8 cellular contexts compared by ENCODE assay signal in the genomic region with DNA sequence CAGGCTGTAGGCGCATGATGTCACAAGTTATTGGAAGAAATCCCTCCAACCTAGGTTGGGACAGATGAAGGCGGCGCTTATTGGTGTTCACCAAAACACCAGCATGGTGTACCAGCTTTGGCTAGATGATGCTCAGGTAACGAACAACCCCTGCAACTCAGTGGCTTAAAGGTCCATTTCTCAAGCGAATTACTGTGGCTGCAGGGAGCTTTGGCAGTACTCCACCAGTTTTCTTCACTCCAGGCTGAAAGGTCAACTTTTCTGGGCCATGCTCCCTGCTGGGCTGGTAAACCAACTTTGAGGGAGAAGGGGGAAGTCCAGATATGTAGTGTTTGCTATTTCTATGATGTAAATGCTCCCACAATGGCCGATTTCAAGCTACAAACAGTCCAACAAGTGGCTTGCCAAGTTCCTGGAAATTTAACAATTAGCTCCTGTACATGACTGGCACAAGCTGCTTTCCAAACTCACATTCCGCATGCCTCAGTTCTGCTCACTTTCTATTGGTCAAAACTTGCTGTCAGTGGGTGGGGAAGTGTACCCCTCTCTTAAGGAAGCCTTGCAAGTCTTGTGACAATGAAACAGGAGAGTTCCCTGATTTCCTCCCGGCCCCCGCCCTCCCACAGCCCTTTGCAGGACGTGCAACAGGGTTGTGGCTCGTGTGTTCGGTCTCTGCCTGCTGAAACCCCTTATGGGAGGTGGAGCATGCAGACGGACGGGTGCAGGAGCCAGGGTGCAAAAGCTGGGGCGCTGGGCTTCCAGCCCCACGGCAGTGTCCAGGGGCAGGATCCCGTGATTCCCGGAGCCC. TPM values are rescaled to one million over a fixed set of nuclear protein-coding genes. Genes with fewer than 3 reads are reported as not detected.
DNase-seq lines count a peak whose midpoint lies in the region; ATAC-seq and TF ChIP-seq lines count a peak whose summit lies in the region.

No MANE protein-coding gene starts in this region.

- TF ChIP-seq CTCF in upper lobe of right lung (IDR thresholded peaks at IDR 0.05), result no peak

- H3K4me3 ChIP-seq in endocrine pancreas (ENCODE audit: control insufficient read depth, insufficient read depth, low read length) (peak overlapping the region; percentile 86), mesodermal cell (ENCODE audit: extremely low read depth, insufficient read depth, low read length, poor library complexity, severe bottlenecking) (peak overlapping the region; percentile 67), upper lobe of right lung (peak overlapping the region; percentile 70)

- H3K4me1 ChIP-seq in endocrine pancreas (ENCODE audit: control insufficient read depth, insufficient read depth, low read length) (peaks cover 7% of the 10 kb centered on the region), mesodermal cell (ENCODE audit: control insufficient read depth, insufficient read depth, low read length, poor library complexity, severe bottlenecking) (peaks cover 4% of the 10 kb centered on the region), upper lobe of right lung (peaks cover 17% of the 10 kb centered on the region)

- no peak for DNase-seq in activated CD4-positive, CD25-positive, alpha-beta regulatory T cell (lab: John Stamatoyannopoulos, UW)
- DNase-seq in upper lobe of right lung (peak; percentile 86), OCI-M1 (lab: John Stamatoyannopoulos, UW) (no peak)

- peak overlapping the region; percentile 93 for H3K27ac ChIP-seq in mesodermal cell (ENCODE audit: low read depth, low read length, severe bottlenecking)
- H3K27ac ChIP-seq in upper lobe of right lung, result peak overlapping the region; percentile 93

- WGBS in mesodermal cell (ENCODE audit: insufficient coverage in 2 of 2), 2 experiments, result 77 to 82% methylated on average over 16 to 18 of the region's 18 CpGs

- intact Hi-C loops in upper lobe of right lung (cut with DNase I), result no loop called here

- ATAC-seq in activated CD4-positive, CD25-positive, alpha-beta regulatory T cell treated with anti-CD3 and anti-CD28 coated beads, Interleukin-2, amount 50 U/mL, for 24 hours, result peak; percentile 9 to 22
- peak; percentile 79 for ATAC-seq in upper lobe of right lung
- no peak for ATAC-seq in GM19467 (IDR thresholded peaks at IDR 0.05; ENCODE audit: unreplicated experiment)

- H3K9ac ChIP-seq in endocrine pancreas (ENCODE audit: control insufficient read depth, insufficient read depth, low read length), result peak overlapping the region; percentile 58

- H3K9me3 ChIP-seq in endocrine pancreas (ENCODE audit: control insufficient read depth, low read length) (no peaks in the 10 kb centered on the region), mesodermal cell (ENCODE audit: control insufficient read depth, low read length) (peaks cover 5% of the 10 kb centered on the region), upper lobe of right lung (no peaks in the 10 kb centered on the region)

- no peaks in the 10 kb centered on the region for H3K27me3 ChIP-seq in endocrine pancreas (ENCODE audit: control insufficient read depth, insufficient read depth, low read length)
- no peaks in the 10 kb centered on the region for H3K27me3 ChIP-seq in upper lobe of right lung

- H3K36me3 ChIP-seq in endocrine pancreas (ENCODE audit: control insufficient read depth, insufficient read depth, low read length) (peaks cover 4% of the 10 kb centered on the region), mesodermal cell (ENCODE audit: control insufficient read depth, insufficient read depth, low read length) (no peaks in the 10 kb centered on the region), upper lobe of right lung (no peaks in the 10 kb centered on the region)

TF ChIP-seq in PFSK-1, 5 proteins besides CTCF, POLR2A, EP300 and RAD21:
- TF ChIP-seq TAF1 (IDR thresholded peaks at IDR 0.05; ENCODE audit: borderline replicate concordance, insufficient read depth, low read length) (0 out of 2 replicates have a peak, but pooled peaks have one; percentile 12), SIN3A (IDR thresholded peaks at IDR 0.05; ENCODE audit: borderline replicate concordance, insufficient read depth, low read length) (no peak), FOXP2 (optimal IDR thresholded peaks at IDR 0.05; ENCODE audit: borderline replicate concordance, extremely low read depth, extremely low read length, insufficient read depth) (no peak), POLR2AphosphoS5 (IDR thresholded peaks at IDR 0.05; ENCODE audit: low read depth, low read length) (0 out of 2 replicates have a peak, but pooled peaks have one; percentile 14)
- TF ChIP-seq, protein P1, sequence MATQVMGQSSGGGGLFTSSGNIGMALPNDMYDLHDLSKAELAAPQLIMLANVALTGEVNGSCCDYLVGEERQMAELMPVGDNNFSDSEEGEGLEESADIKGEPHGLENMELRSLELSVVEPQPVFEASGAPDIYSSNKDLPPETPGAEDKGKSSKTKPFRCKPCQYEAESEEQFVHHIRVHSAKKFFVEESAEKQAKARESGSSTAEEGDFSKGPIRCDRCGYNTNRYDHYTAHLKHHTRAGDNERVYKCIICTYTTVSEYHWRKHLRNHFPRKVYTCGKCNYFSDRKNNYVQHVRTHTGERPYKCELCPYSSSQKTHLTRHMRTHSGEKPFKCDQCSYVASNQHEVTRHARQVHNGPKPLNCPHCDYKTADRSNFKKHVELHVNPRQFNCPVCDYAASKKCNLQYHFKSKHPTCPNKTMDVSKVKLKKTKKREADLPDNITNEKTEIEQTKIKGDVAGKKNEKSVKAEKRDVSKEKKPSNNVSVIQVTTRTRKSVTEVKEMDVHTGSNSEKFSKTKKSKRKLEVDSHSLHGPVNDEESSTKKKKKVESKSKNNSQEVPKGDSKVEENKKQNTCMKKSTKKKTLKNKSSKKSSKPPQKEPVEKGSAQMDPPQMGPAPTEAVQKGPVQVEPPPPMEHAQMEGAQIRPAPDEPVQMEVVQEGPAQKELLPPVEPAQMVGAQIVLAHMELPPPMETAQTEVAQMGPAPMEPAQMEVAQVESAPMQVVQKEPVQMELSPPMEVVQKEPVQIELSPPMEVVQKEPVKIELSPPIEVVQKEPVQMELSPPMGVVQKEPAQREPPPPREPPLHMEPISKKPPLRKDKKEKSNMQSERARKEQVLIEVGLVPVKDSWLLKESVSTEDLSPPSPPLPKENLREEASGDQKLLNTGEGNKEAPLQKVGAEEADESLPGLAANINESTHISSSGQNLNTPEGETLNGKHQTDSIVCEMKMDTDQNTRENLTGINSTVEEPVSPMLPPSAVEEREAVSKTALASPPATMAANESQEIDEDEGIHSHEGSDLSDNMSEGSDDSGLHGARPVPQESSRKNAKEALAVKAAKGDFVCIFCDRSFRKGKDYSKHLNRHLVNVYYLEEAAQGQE (IDR thresholded peaks at IDR 0.05; ENCODE audit: insufficient read depth in 1 of 2, low read depth in 2 of 2, low read length in 2 of 2), result no peak
TF ChIP-seq in PFSK-1: peak in this region for 2.

RNA-seq across cellular contexts. Expression of a gene that starts 0.6 kb away (rescaled TPM):
- 14.1 TPM for polyA plus RNA-seq in PFSK-1 (2012; ENCODE audit: insufficient read length, low read depth)
- 4.1 TPM for polyA plus RNA-seq in mesodermal cell (2013, experiment 1 of 2)
- polyA plus RNA-seq in mesodermal cell (2013, experiment 2 of 2), result 2.3 TPM
- total RNA-seq in upper lobe of right lung, result 14.8 TPM

RNA-seq across cellular contexts. Expression of a gene that starts 57.5 kb away (rescaled TPM):
- polyA plus RNA-seq in PFSK-1 (2012; ENCODE audit: insufficient read length, low read depth), result 17.1 TPM
- polyA plus RNA-seq in mesodermal cell (2013, experiment 1 of 2), result 11.2 TPM
- 12.2 TPM for polyA plus RNA-seq in mesodermal cell (2013, experiment 2 of 2)
- 22.3 TPM for total RNA-seq in upper lobe of right lung
